12 cellular contexts compared by ENCODE assay signal in the genomic region with DNA sequence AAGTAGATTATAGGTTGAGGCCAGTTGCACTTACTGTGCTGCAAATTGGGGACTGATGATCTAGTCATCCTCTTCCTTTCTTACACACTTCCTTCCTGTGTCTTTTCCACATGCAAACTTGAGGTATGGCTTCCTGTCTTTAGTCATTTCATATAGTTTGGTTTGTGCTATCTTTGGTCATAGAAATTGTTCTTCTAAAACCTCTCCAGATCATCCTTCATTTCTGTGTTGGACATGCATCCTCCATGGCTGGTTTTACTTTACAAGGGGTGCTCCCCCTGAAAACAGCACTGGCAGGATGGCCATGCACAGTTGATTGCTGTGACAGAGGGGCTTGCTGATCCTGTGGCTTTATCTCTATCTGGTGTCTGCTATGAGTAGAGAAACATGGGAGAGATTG. TPM values are rescaled to one million over a fixed set of nuclear protein-coding genes. Genes with fewer than 3 reads are reported as not detected.
DNase-seq lines count a peak whose midpoint lies in the region; ATAC-seq and TF ChIP-seq lines count a peak whose summit lies in the region.
"Had no signal": no experiment of that assay in that cellular context is flagged by ENCODE, and none has a peak within 500 bp of the region (broad histone marks: within the 10 kb centered on the region; RNA-seq: fewer than 3 reads in every experiment).

No MANE protein-coding gene starts in this region.

- H3K9me3 ChIP-seq in OCI-LY7 (ENCODE audit: low read length) (no peaks in the 10 kb centered on the region), A673 (ENCODE audit: low read depth, low read length, poor library complexity, severe bottlenecking) (no peaks in the 10 kb centered on the region)
- H3K9me3 ChIP-seq: HAP-1 had no signal

- CTCF ChIA-PET in OCI-LY7 (lab: Charles Lee; ENCODE audit: unreplicated experiment), result interaction anchor here (0.9 to 1.3 kb wide), 3 partner anchors 28 to 171 kb away, joined by 3 read pairs; no protein-coding TSS in a partner anchor
- CTCF ChIA-PET in WTC11 (lab: Charles Lee), result no interaction called here
- CTCF ChIA-PET in A673 (lab: Charles Lee), result no interaction called here

- H3K4me1 ChIP-seq in OCI-LY7 (ENCODE audit: insufficient read depth, low read length, poor library complexity, severe bottlenecking), result peaks cover 94% of the 10 kb centered on the region
- H3K4me1 ChIP-seq in A673 (ENCODE audit: insufficient read depth, low read length, poor library complexity, severe bottlenecking), result no peaks in the 10 kb centered on the region
- H3K4me1 ChIP-seq: HAP-1 had no signal

- no peaks in the 10 kb centered on the region for H3K9me2 ChIP-seq in OCI-LY7 (ENCODE audit: insufficient read depth, low read length)

- H3K36me3 ChIP-seq in OCI-LY7 (ENCODE audit: insufficient read depth, low read length) (peaks cover 5% of the 10 kb centered on the region; the same call in 1 of the 2 replicates), A673 (ENCODE audit: insufficient read depth, low read length, poor library complexity, severe bottlenecking) (no peaks in the 10 kb centered on the region)
- H3K36me3 ChIP-seq: HAP-1 had no signal

- H3K27me3 Mint-ChIP-seq in WTC11 (ENCODE audit: low read depth), result no peaks in the 10 kb centered on the region

- no peaks in the 10 kb centered on the region for H3K27me3 ChIP-seq in A673 (replicated peaks; ENCODE audit: insufficient read depth, low read depth, low read length, poor library complexity)

- H3K4me3 ChIP-seq in OCI-LY7 (ENCODE audit: low read depth, low read length, poor library complexity, severe bottlenecking), result peak overlapping the region; percentile 44
- no peak overlapping the region for H3K4me3 ChIP-seq in A673 (ENCODE audit: low read depth, low read length, poor library complexity, severe bottlenecking)
- H3K4me3 ChIP-seq: HAP-1 had no signal

- BruUV-seq in OCI-LY7 (replicated peaks; lab: Mats Ljungman, UMichigan) (no TSS peak), A673 (replicated peaks; lab: Mats Ljungman, UMichigan) (no TSS peak)

- POLR2A ChIA-PET in OCI-LY7 (lab: Charles Lee) (interaction anchor here (0.8 to 4.4 kb wide), 7 partner anchors 11 to 121 kb away, joined by 3 to 21 read pairs (median 7); no protein-coding TSS in a partner anchor), WTC11 (lab: Charles Lee) (no interaction called here), A673 (lab: Charles Lee; ENCODE audit: low non-redundant PET) (no interaction called here)

- ATAC-seq in GM18867 (IDR thresholded peaks at IDR 0.05; ENCODE audit: unreplicated experiment) (peak; percentile 39), HG02884 (IDR thresholded peaks at IDR 0.05; ENCODE audit: unreplicated experiment) (peak; percentile 44), WTC11 (no peak)

- peak overlapping the region; percentile 50 for H3K27ac ChIP-seq in OCI-LY7 (ENCODE audit: low read depth, low read length, poor library complexity, severe bottlenecking)
- H3K27ac ChIP-seq in A673 (ENCODE audit: low read depth, low read length, poor library complexity, severe bottlenecking), result no peak overlapping the region
- H3K27ac ChIP-seq: C4-2B had no signal

- H3K36me3 Mint-ChIP-seq in WTC11, result no peaks in the 10 kb centered on the region

- peaks cover 15% of the 10 kb centered on the region for H3K4me1 Mint-ChIP-seq in WTC11

- H3K27ac Mint-ChIP-seq in WTC11, result no peak overlapping the region

- no peaks in the 10 kb centered on the region for H3K9me3 Mint-ChIP-seq in WTC11

- no peak overlapping the region for H2AFZ ChIP-seq in OCI-LY7 (ENCODE audit: low read length)

- H3K4me3 Mint-ChIP-seq in WTC11, result no peak overlapping the region

- peak overlapping the region; percentile 81 for H3K4me2 ChIP-seq in OCI-LY7 (ENCODE audit: low read length)

- no peak for TF ChIP-seq CTCF in OCI-LY7 (conservative IDR thresholded peaks at IDR 0.05; ENCODE audit: low read length)
- TF ChIP-seq CTCF in WTC11 (IDR thresholded peaks at IDR 0.05), result no peak
- TF ChIP-seq CTCF in A673 (conservative IDR thresholded peaks at IDR 0.05; ENCODE audit: low read depth, low read length), result no peak

- peaks cover 48% of the 10 kb centered on the region for H3K79me2 ChIP-seq in OCI-LY7 (ENCODE audit: insufficient read depth, low read depth, low read length)

- peaks cover 26% of the 10 kb centered on the region; the same call in 1 of the 2 replicates for H4K20me1 ChIP-seq in OCI-LY7 (ENCODE audit: insufficient read depth, low read length)

- DNase-seq in AML-193 (lab: John Stamatoyannopoulos, UW), result peak; percentile 42 to 47
- DNase-seq in OCI-LY7 (ENCODE audit: low spot score), result peak; percentile 59
- no peak for DNase-seq in WTC11 (ENCODE audit: low spot score)
- DNase-seq in A673 (ENCODE audit: low spot score), result no peak
- DNase-seq in NCI-H2196 (lab: John Stamatoyannopoulos, UW; ENCODE audit: unreplicated experiment), result no peak
- DNase-seq in NK-92 (lab: John Stamatoyannopoulos, UW; ENCODE audit: unreplicated experiment), result no peak
- DNase-seq: NCI-H2171, T1000 had no signal

- intact Hi-C loops in OCI-LY7 (cut with micrococcal nuclease; ENCODE audit: unreplicated experiment) (loop anchor here (1.0 to 5.0 kb wide), 2 partner anchors 15 to 168 kb away; no protein-coding TSS in a partner anchor), A673 (cut with micrococcal nuclease; ENCODE audit: unreplicated experiment) (no loop called here)

TF ChIP-seq in WTC11, 78 proteins besides CTCF, POLR2A, EP300 and RAD21:
- TF ChIP-seq, protein P1, sequence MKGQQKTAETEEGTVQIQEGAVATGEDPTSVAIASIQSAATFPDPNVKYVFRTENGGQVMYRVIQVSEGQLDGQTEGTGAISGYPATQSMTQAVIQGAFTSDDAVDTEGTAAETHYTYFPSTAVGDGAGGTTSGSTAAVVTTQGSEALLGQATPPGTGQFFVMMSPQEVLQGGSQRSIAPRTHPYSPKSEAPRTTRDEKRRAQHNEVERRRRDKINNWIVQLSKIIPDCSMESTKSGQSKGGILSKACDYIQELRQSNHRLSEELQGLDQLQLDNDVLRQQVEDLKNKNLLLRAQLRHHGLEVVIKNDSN (CRISPR knock-in tag; IDR thresholded peaks at IDR 0.05), result no peak
- no peak for TF ChIP-seq GRHL2 (CRISPR knock-in tag; IDR thresholded peaks at IDR 0.05; ENCODE audit: insufficient replicate concordance, severe bottlenecking)
- no peak for TF ChIP-seq JAZF1 (CRISPR knock-in tag; IDR thresholded peaks at IDR 0.05)
TF ChIP-seq in WTC11: peak in this region for 0.

RNA-seq across cellular contexts. Expression of gene MGAT5, which starts 36.5 kb away (rescaled TPM):
- 39.1 and 60.8 TPM in 2 replicates for total RNA-seq in OCI-LY7 (2014; rRNA removed; shearing (Covaris generic))
- total RNA-seq in OCI-LY7 (2022), result 58.4 and 68.0 TPM in 2 replicates
- total RNA-seq in WTC11 (2021), result 43.6 to 52.4 TPM (median 47.7 TPM) in 3 replicates
- total RNA-seq in A673 (2021), result 11.0 and 14.0 TPM in 2 replicates

Comparison
In these comparisons a context has a peak if more than half of its experiments do, and no peak if none do; other contexts are left out.
1. DNase-seq: peak in AML-193 (2 of 2) and OCI-LY7 (single experiment); none in WTC11 (single experiment), A673 (single experiment), NCI-H2196 (single experiment) and NK-92 (single experiment).